Comparison of ENCODE assay signal across 9 cellular contexts in genomic region chr2:8234757-8235374, GRCh38.
DNase-seq lines count a peak whose midpoint lies in the region; ATAC-seq and TF ChIP-seq lines count a peak whose summit lies in the region.
"Had no signal": no experiment of that assay in that cellular context is flagged by ENCODE, and none has a peak within 500 bp of the region (broad histone marks: within the 10 kb centered on the region; RNA-seq: fewer than 3 reads in every experiment).

No MANE protein-coding gene starts in this region.

- in situ Hi-C loops in G401 (cut with HindIII; ENCODE audit: low sequenced_read_pairs): no loop called here

- H3K4me1 Mint-ChIP-seq in activated CD4-positive, alpha-beta T cell treated with anti-CD3 and anti-CD28 coated beads, Interleukin-2, amount 10 ng/mL, durations not matched to agents 7 days and 5 days: peaks cover 23% of the 10 kb centered on the region

- H3K9me3 Mint-ChIP-seq in activated CD4-positive, alpha-beta T cell treated with anti-CD3 and anti-CD28 coated beads, Interleukin-2, amount 10 ng/mL, durations not matched to agents 7 days and 5 days: peaks cover 10% of the 10 kb centered on the region

- TF ChIP-seq CTCF in HL-60 (IDR thresholded peaks at IDR 0.05; ENCODE audit: insufficient read depth, low read length): no peak
- no peak for TF ChIP-seq CTCF in right lobe of liver (IDR thresholded peaks at IDR 0.05)

- DNase-seq in HL-60 (ENCODE audit: low read depth in 1 of 2, low spot score in 1 of 2) (no peak), left kidney (ENCODE audit: low read depth, low spot score) (peak; percentile 89), G401 (ENCODE audit: low spot score) (no peak), right lobe of liver (no peak)
- DNase-seq in activated CD4-positive, CD25-positive, alpha-beta regulatory T cell treated with anti-CD3 and anti-CD28 coated beads, Interleukin-2, amount 50 U/mL, for 72 hours: no peak
- no peak for DNase-seq in activated CD4-positive, alpha-beta T cell treated with anti-CD3 and anti-CD28 coated beads, Interleukin-2, amount 10 ng/mL, durations not matched to agents 7 days and 5 days
- DNase-seq: GOT3 had no signal

- H3K36me3 Mint-ChIP-seq in activated CD4-positive, alpha-beta T cell treated with anti-CD3 and anti-CD28 coated beads, Interleukin-2, amount 10 ng/mL, durations not matched to agents 7 days and 5 days (ENCODE audit: low read depth): no peaks in the 10 kb centered on the region

- ATAC-seq in GM18511 (IDR thresholded peaks at IDR 0.05; ENCODE audit: unreplicated experiment) (peak; percentile 92), GM21619 (IDR thresholded peaks at IDR 0.05; ENCODE audit: unreplicated experiment) (peak; percentile 90), right lobe of liver (no peak)

- no peaks in the 10 kb centered on the region for H3K27me3 ChIP-seq in HL-60 (ENCODE audit: insufficient read depth, poor library complexity, severe bottlenecking)
- H3K27me3 ChIP-seq in right lobe of liver: no peaks in the 10 kb centered on the region

- H3K27ac Mint-ChIP-seq in activated CD4-positive, alpha-beta T cell treated with anti-CD3 and anti-CD28 coated beads, Interleukin-2, amount 10 ng/mL, durations not matched to agents 7 days and 5 days: no peak overlapping the region

- TF ChIP-seq POLR2A in right lobe of liver (IDR thresholded peaks at IDR 0.05): no peak

- POLR2A ChIA-PET in activated CD4-positive, alpha-beta T cell treated with anti-CD3 and anti-CD28 coated beads, Interleukin-2, amount 10 ng/mL, durations not matched to agents 7 days and 5 days (lab: Charles Lee): no interaction called here

- H3K4me3 ChIP-seq in HL-60 (replicated peaks; ENCODE audit: insufficient read depth, low read length): no peak overlapping the region
- no peak overlapping the region for H3K4me3 ChIP-seq in right lobe of liver

- H3K4me1 ChIP-seq in right lobe of liver: peaks cover 0 to 17% (median 3%) of the 10 kb centered on the region in 4 donors

- H3K4me3 Mint-ChIP-seq in activated CD4-positive, alpha-beta T cell treated with anti-CD3 and anti-CD28 coated beads, Interleukin-2, amount 10 ng/mL, durations not matched to agents 7 days and 5 days: no peak overlapping the region

- intact Hi-C loops in right lobe of liver (cut with DNase I): no loop called here

- CTCF ChIA-PET in activated CD4-positive, alpha-beta T cell treated with anti-CD3 and anti-CD28 coated beads, Interleukin-2, amount 10 ng/mL, durations not matched to agents 7 days and 5 days (lab: Charles Lee): interaction anchor here (0.7 to 1.2 kb wide), 3 partner anchors 13 to 93 kb away, joined by 3 to 4 read pairs (median 3); no protein-coding TSS in a partner anchor

- H3K9me3 ChIP-seq in right lobe of liver: no peaks in the 10 kb centered on the region

- H3K27ac ChIP-seq in HL-60 (replicated peaks): peak overlapping the region; percentile 13; the same call in 1 of the 2 replicates
- H3K27ac ChIP-seq in right lobe of liver: no peak overlapping the region

- no peaks in the 10 kb centered on the region for H3K36me3 ChIP-seq in right lobe of liver

- 65% methylated on average over 8 of the region's 13 CpGs for WGBS in right lobe of liver (ENCODE audit: insufficient coverage, low coverage, low lambda C conversion rate, missing lambda C conversion rate)

- H3K27me3 Mint-ChIP-seq in activated CD4-positive, alpha-beta T cell treated with anti-CD3 and anti-CD28 coated beads, Interleukin-2, amount 10 ng/mL, durations not matched to agents 7 days and 5 days: peaks cover 5% of the 10 kb centered on the region

Comparison
In these comparisons a context has a peak if more than half of its experiments do, and no peak if none do; other contexts are left out.
1. ATAC-seq: peak in GM18511 (single experiment) and GM21619 (single experiment); none in right lobe of liver (0 of 4).